ENCODE assay signal across 13 cellular contexts in the genomic region with DNA sequence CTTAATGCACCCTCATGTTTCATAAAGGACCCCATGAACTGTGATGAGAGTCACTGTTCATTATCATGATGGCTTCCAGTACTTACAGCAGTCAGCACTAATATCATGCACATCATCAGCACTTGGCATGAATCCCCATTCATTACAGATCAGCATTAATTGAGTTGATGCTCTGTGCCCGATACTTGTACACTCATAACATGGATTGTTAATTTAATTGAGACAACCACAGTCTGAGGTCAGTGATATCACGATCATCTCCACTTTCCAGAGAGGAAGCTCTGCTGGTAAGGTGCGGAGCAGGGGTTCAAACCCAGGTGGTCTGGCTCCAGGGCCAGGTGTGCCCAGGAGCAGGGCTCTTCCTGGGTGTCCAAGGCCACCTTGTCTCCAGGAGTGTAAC. TPM values are rescaled to one million over a fixed set of nuclear protein-coding genes. Genes with fewer than 3 reads are reported as not detected.
"Had no signal": no experiment of that assay in that cellular context is flagged by ENCODE, and none has a peak within 500 bp of the region (broad histone marks: within the 10 kb centered on the region; RNA-seq: fewer than 3 reads in every experiment).

No MANE protein-coding gene starts in this region.

RNA-seq across cellular contexts. Expression of a gene that starts 21.2 kb away (rescaled TPM):
- total RNA-seq: stomach, subcutaneous adipose tissue, suprapubic skin, temporal lobe, thoracic aorta, tibial nerve, transverse colon, upper lobe of left lung, upper lobe of right lung, ureter, urinary bladder, uterus, vagina had no signal
- polyA plus RNA-seq: urinary bladder had no signal

RNA-seq across cellular contexts. Expression of a gene that starts 40.0 kb away (rescaled TPM):
- total RNA-seq: ureter, vagina had no signal
